29 cellular contexts compared by ENCODE assay signal in the genomic region with DNA sequence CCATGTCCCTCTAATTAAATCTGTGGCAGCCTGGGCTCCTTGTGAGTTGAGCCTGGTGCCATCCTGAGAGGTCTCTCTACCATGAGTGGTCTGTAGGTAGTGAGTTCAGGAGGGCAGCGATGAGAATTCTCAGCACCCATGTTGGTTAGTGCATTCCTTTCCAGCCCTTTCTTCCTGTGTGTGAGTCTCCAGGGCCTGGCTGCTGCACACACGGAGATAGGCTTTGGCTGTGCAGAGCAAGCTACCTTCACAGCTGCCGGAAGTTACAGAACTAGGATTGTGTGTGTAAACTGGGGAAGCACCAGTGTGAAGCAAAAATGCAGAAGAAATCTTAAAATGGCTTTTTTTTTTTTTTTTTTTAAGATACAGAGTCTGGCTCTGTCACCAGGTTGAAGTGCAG.
"Had no signal": no experiment of that assay in that cellular context is flagged by ENCODE, and none has a peak within 500 bp of the region (broad histone marks: within the 10 kb centered on the region; RNA-seq: fewer than 3 reads in every experiment).

No MANE protein-coding gene starts in this region.

- H3K36me3 Mint-ChIP-seq: immature natural killer cell; natural killer cell; neural progenitor cell; stimulated activated naive B cell treated with anti-CD40 and anti-IgM and Interleukin-4, amounts not matched to agents 10 μg/mL and 1 μg/mL and 100 μg/mL, for 72 hours had no signal

- DNase-seq: hypothalamus; immature natural killer cell; kidney; left colon; left lung; lower lobe of right lung; mammary epithelial cell; mesenchymal stem cell; natural killer cell; nephron progenitor cell; ovary; right lobe of liver; stimulated activated CD4-positive, alpha-beta T cell treated with anti-CD3 and anti-CD28 coated beads, Interleukin-1b, Interleukin-23, amount 100 ng/mL, for 48 hours; stimulated activated CD4-positive, alpha-beta T cell treated with anti-CD3 and anti-CD28 coated beads, Interleukin-2, amount 100 ng/mL, for 48 hours; stimulated activated CD4-positive, alpha-beta T cell treated with anti-CD3 and anti-CD28 coated beads, Interleukin-4, amount 100 ng/mL, for 4 hours; stimulated activated naive B cell treated with anti-CD40 and anti-IgM and Interleukin-4, amounts not matched to agents 10 μg/mL and 1 μg/mL and 100 μg/mL, for 72 hours; stimulated activated naive CD8-positive, alpha-beta T cell treated with anti-CD3 and anti-CD28 coated beads, Interleukin-15, Interleukin-2, amounts not matched to agents 100 U/mL and 50 U/mL, for 24 hours; stomach; testis; thyroid gland; transverse colon; upper lobe of left lung had no signal

- H3K4me2 ChIP-seq: neural progenitor cell, smooth muscle cell had no signal

- H3K9ac ChIP-seq: neural progenitor cell had no signal

- H3K27me3 Mint-ChIP-seq: progenitor cell of endocrine pancreas; stimulated activated naive B cell treated with anti-CD40 and anti-IgM and Interleukin-4, amounts not matched to agents 10 μg/mL and 1 μg/mL and 100 μg/mL, for 72 hours had no signal

- H3K4me1 Mint-ChIP-seq: immature natural killer cell; natural killer cell; nephron progenitor cell; neural progenitor cell; stimulated activated naive B cell treated with anti-CD40 and anti-IgM and Interleukin-4, amounts not matched to agents 10 μg/mL and 1 μg/mL and 100 μg/mL, for 72 hours had no signal

- H3K9me3 ChIP-seq: lower lobe of right lung, neutrophil, ovary, right atrium auricular region, right lobe of liver, stomach, testis, thyroid gland, transverse colon, upper lobe of left lung, vagina had no signal

- H3K4me1 ChIP-seq: left lung, lower lobe of right lung, neural progenitor cell, right atrium auricular region, right lobe of liver, stomach, testis, thyroid gland, transverse colon, upper lobe of left lung, vagina had no signal

- H3K27me3 ChIP-seq: left lung, neural progenitor cell, neutrophil, ovary, right atrium auricular region, right lobe of liver, stomach, testis, thyroid gland, transverse colon, upper lobe of left lung, vagina had no signal

- H3K27ac Mint-ChIP-seq: immature natural killer cell; natural killer cell; nephron progenitor cell; neural progenitor cell; progenitor cell of endocrine pancreas; stimulated activated naive B cell treated with anti-CD40 and anti-IgM and Interleukin-4, amounts not matched to agents 10 μg/mL and 1 μg/mL and 100 μg/mL, for 72 hours had no signal

- H3K9me3 Mint-ChIP-seq: neural progenitor cell had no signal

- H3K27ac ChIP-seq: left lung, lower lobe of right lung, neural progenitor cell, neutrophil, ovary, right atrium auricular region, right lobe of liver, stomach, testis, thyroid gland, transverse colon, upper lobe of left lung, vagina had no signal

- H3K4me3 Mint-ChIP-seq: immature natural killer cell; natural killer cell; nephron progenitor cell; neural progenitor cell; stimulated activated naive B cell treated with anti-CD40 and anti-IgM and Interleukin-4, amounts not matched to agents 10 μg/mL and 1 μg/mL and 100 μg/mL, for 72 hours had no signal

- H2AFZ ChIP-seq: neural progenitor cell had no signal

- H3K4me3 ChIP-seq: left lung, lower lobe of right lung, neural progenitor cell, ovary, right atrium auricular region, right lobe of liver, smooth muscle cell, stomach, testis, thyroid gland, transverse colon, upper lobe of left lung, vagina had no signal

- FAIRE-seq: islet of Langerhans, kidney had no signal

- H3K36me3 ChIP-seq: left lung, lower lobe of right lung, neural progenitor cell, neutrophil, ovary, right atrium auricular region, right lobe of liver, stomach, thyroid gland, transverse colon, upper lobe of left lung, vagina had no signal
